15 cellular contexts compared by ENCODE assay signal in genomic region chr6:86017236-86017635, GRCh38.
A peak's percentile ranks its signal among the peaks of the same experiment; 100 is the strongest.
DNase-seq lines count a peak whose midpoint lies in the region; ATAC-seq and TF ChIP-seq lines count a peak whose summit lies in the region.
"Had no signal": no experiment of that assay in that cellular context is flagged by ENCODE, and none has a peak within 500 bp of the region (broad histone marks: within the 10 kb centered on the region; RNA-seq: fewer than 3 reads in every experiment).

No MANE protein-coding gene starts in this region.

- H3K9ac ChIP-seq in OCI-LY3 (ENCODE audit: low read length), result no peak overlapping the region

- TF ChIP-seq CTCF in OCI-LY3 (IDR thresholded peaks at IDR 0.05; ENCODE audit: low read depth, low read length), result no peak

- H3K9me3 Mint-ChIP-seq in natural killer cell treated with Interleukin-12 subunit alpha and Interleukin-12 subunit beta and Interleukin-15 and Interleukin-18, amount 100 ng/mL, for 72 hours, result peaks cover 11% of the 10 kb centered on the region
- H3K9me3 Mint-ChIP-seq: activated B cell treated with CpG ODN at 0.5 μM for 24 hours; effector memory CD8-positive, alpha-beta T cell had no signal

- no peak for DNase-seq in natural killer cell treated with Interleukin-12 subunit alpha and Interleukin-12 subunit beta and Interleukin-15 and Interleukin-18, amount 100 ng/mL, for 72 hours (ENCODE audit: low spot score)
- DNase-seq in activated gamma-delta T cell (lab: John Stamatoyannopoulos, UW), result no peak
- no peak for DNase-seq in activated effector memory CD4-positive, alpha-beta T cell treated with anti-CD3 and anti-CD28 coated beads, Interleukin-2, amount 50 U/mL, for 16 hours
- DNase-seq in kidney tubule cell (ENCODE audit: low spot score), result no peak
- DNase-seq: activated B cell treated with CpG ODN at 0.5 μM for 24 hours; effector memory CD8-positive, alpha-beta T cell; naive B cell; right cardiac atrium had no signal

- H3K79me2 ChIP-seq in OCI-LY3 (ENCODE audit: low read length), result no peaks in the 10 kb centered on the region

- no peaks in the 10 kb centered on the region for H3K27me3 Mint-ChIP-seq in natural killer cell treated with Interleukin-12 subunit alpha and Interleukin-12 subunit beta and Interleukin-15 and Interleukin-18, amount 100 ng/mL, for 72 hours
- H3K27me3 Mint-ChIP-seq: activated B cell treated with CpG ODN at 0.5 μM for 24 hours; effector memory CD8-positive, alpha-beta T cell; naive B cell had no signal

- peaks cover 19% of the 10 kb centered on the region for H3K4me1 ChIP-seq in OCI-LY3 (ENCODE audit: low read length)

- H2AFZ ChIP-seq in OCI-LY3 (ENCODE audit: low read depth, low read length), result no peak overlapping the region

- peak; percentile 81 for ATAC-seq in GM18870 (IDR thresholded peaks at IDR 0.05; ENCODE audit: unreplicated experiment)
- peak; percentile 75 for ATAC-seq in GM21515 (IDR thresholded peaks at IDR 0.05; ENCODE audit: unreplicated experiment)
- ATAC-seq in HG02981 (IDR thresholded peaks at IDR 0.05; ENCODE audit: unreplicated experiment), result peak; percentile 73
- no peak for ATAC-seq in natural killer cell treated with Interleukin-12 subunit alpha and Interleukin-12 subunit beta and Interleukin-15 and Interleukin-18, amount 100 ng/mL, for 72 hours
- ATAC-seq: effector memory CD8-positive, alpha-beta T cell; right cardiac atrium; SK-N-SH treated with all-trans-retinoic acid at 6 μM for 48 hours had no signal

- no peak overlapping the region for H3K27ac Mint-ChIP-seq in natural killer cell treated with Interleukin-12 subunit alpha and Interleukin-12 subunit beta and Interleukin-15 and Interleukin-18, amount 100 ng/mL, for 72 hours
- H3K27ac Mint-ChIP-seq: activated B cell treated with CpG ODN at 0.5 μM for 24 hours; CD14-positive monocyte; effector memory CD8-positive, alpha-beta T cell; naive B cell had no signal

- no peaks in the 10 kb centered on the region for H3K9me3 ChIP-seq in OCI-LY3 (ENCODE audit: insufficient read depth, low read length)
- H3K9me3 ChIP-seq: gastroesophageal sphincter had no signal

- no peak overlapping the region for H3K27ac ChIP-seq in OCI-LY3 (ENCODE audit: low read length)
- H3K27ac ChIP-seq: gastroesophageal sphincter had no signal

- no peak overlapping the region for H3K4me3 ChIP-seq in OCI-LY3 (ENCODE audit: low read length)
- H3K4me3 ChIP-seq: gastroesophageal sphincter had no signal

- no peaks in the 10 kb centered on the region for H3K36me3 Mint-ChIP-seq in natural killer cell treated with Interleukin-12 subunit alpha and Interleukin-12 subunit beta and Interleukin-15 and Interleukin-18, amount 100 ng/mL, for 72 hours
- H3K36me3 Mint-ChIP-seq: CD14-positive monocyte, naive B cell had no signal

- 0 out of 2 replicates have a peak overlapping the region, but pooled peaks have one; percentile 24 for H3K4me2 ChIP-seq in OCI-LY3 (ENCODE audit: low read length)

- H4K20me1 ChIP-seq in OCI-LY3 (ENCODE audit: insufficient read depth, low read length), result no peaks in the 10 kb centered on the region

- no peaks in the 10 kb centered on the region for H3K36me3 ChIP-seq in OCI-LY3 (replicated peaks; ENCODE audit: low read depth, low read length)
- H3K36me3 ChIP-seq: gastroesophageal sphincter had no signal

- H3K4me3 Mint-ChIP-seq in natural killer cell treated with Interleukin-12 subunit alpha and Interleukin-12 subunit beta and Interleukin-15 and Interleukin-18, amount 100 ng/mL, for 72 hours, result no peak overlapping the region
- H3K4me3 Mint-ChIP-seq: activated B cell treated with CpG ODN at 0.5 μM for 24 hours; CD14-positive monocyte; effector memory CD8-positive, alpha-beta T cell; naive B cell had no signal

- H3K27me3 ChIP-seq in OCI-LY3 (ENCODE audit: low read depth, low read length), result no peaks in the 10 kb centered on the region
- H3K27me3 ChIP-seq: gastroesophageal sphincter had no signal

- no peaks in the 10 kb centered on the region for H3K4me1 Mint-ChIP-seq in natural killer cell treated with Interleukin-12 subunit alpha and Interleukin-12 subunit beta and Interleukin-15 and Interleukin-18, amount 100 ng/mL, for 72 hours (ENCODE audit: low read depth in 2 of 2)
- H3K4me1 Mint-ChIP-seq: activated B cell treated with CpG ODN at 0.5 μM for 24 hours, CD14-positive monocyte, naive B cell had no signal

Comparison
In these comparisons a context has a peak if more than half of its experiments do, and no peak if none do; other contexts are left out.
1. ATAC-seq: peak in GM18870 (single experiment), GM21515 (single experiment) and HG02981 (single experiment); none in natural killer cell treated with Interleukin-12 subunit alpha and Interleukin-12 subunit beta and Interleukin-15 and Interleukin-18, amount 100 ng/mL, for 72 hours (0 of 2).